ENCODE assay signal across 9 cellular contexts in the genomic region with DNA sequence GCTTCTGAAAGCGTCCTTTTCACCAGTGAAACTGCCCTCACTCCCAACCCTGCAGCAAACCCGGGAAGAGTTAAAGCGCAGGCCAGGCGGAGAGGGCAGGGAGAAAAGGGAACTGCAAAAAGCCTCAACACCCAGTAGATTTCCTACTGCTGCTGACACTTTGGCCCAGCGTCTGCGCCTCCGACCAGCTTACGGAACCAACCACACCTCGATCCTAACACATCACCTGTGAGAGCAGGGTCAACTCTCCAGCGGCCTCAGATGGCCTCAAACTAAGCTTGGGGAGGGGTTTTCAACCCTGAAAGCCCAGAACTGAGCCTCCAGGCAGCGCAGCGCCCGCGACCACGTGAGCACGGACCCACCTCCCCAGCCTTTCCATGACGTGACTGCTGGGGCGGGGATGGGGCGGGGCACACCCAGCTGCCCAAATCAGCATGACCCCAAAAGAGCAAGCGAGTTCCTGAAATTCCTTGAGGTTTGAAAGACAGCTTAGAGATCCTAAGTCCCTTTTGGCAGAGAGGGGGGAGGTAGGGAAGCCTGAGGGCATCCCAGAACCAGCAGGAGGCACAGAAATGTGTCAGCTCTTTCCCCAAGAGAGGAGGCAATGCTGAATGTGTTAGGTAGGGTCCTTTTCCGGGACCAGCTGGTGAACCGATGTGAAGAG.
A peak's percentile ranks its signal among the peaks of the same experiment; 100 is the strongest.
DNase-seq lines count a peak whose midpoint lies in the region; ATAC-seq, FAIRE-seq and TF ChIP-seq lines count a peak whose summit lies in the region.
"Had no signal": no experiment of that assay in that cellular context is flagged by ENCODE, and none has a peak within 500 bp of the region (broad histone marks: within the 10 kb centered on the region; RNA-seq: fewer than 3 reads in every experiment).

No MANE protein-coding gene starts in this region.

- DNase-seq in T-helper 22 cell (ENCODE audit: low read depth) (peak; percentile 73), astrocyte of the cerebellum (ENCODE audit: low read depth) (peak; percentile 76), hippocampal formation (lab: John Stamatoyannopoulos, UW) (peak; percentile 72 to 79), urothelium cell line (ENCODE audit: low spot score) (peak; percentile 57), NCI-H345 (lab: John Stamatoyannopoulos, UW) (no peak)

- H3K4me3 ChIP-seq in astrocyte of the cerebellum (ENCODE audit: low read depth, low read length) (peak overlapping the region; percentile 21), rectal smooth muscle tissue (ENCODE audit: low read length) (peak overlapping the region; percentile 74)

- ATAC-seq in GM18517 (IDR thresholded peaks at IDR 0.05; ENCODE audit: unreplicated experiment) (peak; percentile 39), HG03095 (IDR thresholded peaks at IDR 0.05; ENCODE audit: unreplicated experiment) (peak; percentile 45)

- H3K27ac ChIP-seq in rectal smooth muscle tissue (ENCODE audit: low read depth, low read length): peak overlapping the region; percentile 92
- H3K27ac ChIP-seq: epithelial cell of prostate had no signal

- in situ Hi-C loops in astrocyte of the cerebellum (cut with HindIII; ENCODE audit: low sequenced_read_pairs): no loop called here

- H3K4me1 ChIP-seq in rectal smooth muscle tissue (ENCODE audit: control insufficient read depth, insufficient read depth, low read length): peaks cover 85% of the 10 kb centered on the region

- H3K36me3 ChIP-seq in rectal smooth muscle tissue (ENCODE audit: control insufficient read depth, insufficient read depth, low read length): peaks cover 5% of the 10 kb centered on the region

- TF ChIP-seq CTCF in astrocyte of the cerebellum (IDR thresholded peaks at IDR 0.05; ENCODE audit: low read depth, low read length, missing control alignments): no peak

- no peaks in the 10 kb centered on the region for H3K27me3 ChIP-seq in rectal smooth muscle tissue (ENCODE audit: control insufficient read depth, insufficient read depth, low read length)

- FAIRE-seq in urothelium cell line (lab: Jason Lieb, UNC): no peak

- peak overlapping the region; percentile 77 for H3K9ac ChIP-seq in rectal smooth muscle tissue (ENCODE audit: low read length)
